ENCODE assay signal across 1 cellular context in the genomic region with DNA sequence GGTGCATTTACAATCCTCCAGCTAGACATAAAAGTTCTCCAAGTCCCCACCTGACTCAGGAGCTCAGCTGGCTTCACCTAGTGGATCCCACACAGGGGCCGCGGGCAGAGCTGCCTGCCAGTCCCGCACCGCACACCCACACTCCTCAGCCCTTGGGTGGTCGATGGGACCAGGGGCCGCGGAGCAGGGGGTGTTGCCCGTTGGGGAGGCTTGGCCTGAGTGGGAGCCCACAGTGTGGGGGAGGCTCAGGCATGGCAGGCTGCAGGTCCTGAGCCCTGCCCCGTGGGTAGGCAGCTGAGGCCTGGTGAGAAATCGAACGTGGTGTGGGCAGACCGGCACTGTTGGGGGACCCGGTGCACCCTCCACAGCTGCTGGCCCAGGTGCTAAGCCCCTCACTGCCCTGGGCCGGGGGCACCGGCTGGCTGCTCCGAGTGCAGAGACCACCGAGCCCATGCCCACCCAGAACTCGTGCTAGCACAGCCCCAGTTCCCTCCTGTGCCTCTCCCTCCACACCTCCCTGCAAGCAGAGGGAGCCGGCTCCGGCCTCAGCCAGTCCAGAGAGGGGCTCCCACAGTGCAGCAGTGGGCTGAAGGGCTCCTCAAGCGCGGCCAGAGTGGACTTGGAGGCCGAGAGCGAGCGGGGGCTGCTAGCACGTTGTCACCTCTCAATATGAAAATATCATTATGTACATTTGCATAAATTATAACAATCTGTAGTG.
TF ChIP-seq lines count a peak whose summit lies in the region.

No MANE protein-coding gene starts in this region.

TF ChIP-seq in HepG2, 621 proteins besides CTCF, POLR2A, EP300 and RAD21 (continued from another document):
- TF ChIP-seq ZNF850 (CRISPR knock-in tag; conservative IDR thresholded peaks at IDR 0.05) (0 out of 2 replicates have a peak, but pooled peaks have one; percentile 42), KAT7 (CRISPR knock-in tag; IDR thresholded peaks at IDR 0.05; ENCODE audit: borderline replicate concordance) (no peak), POLR2AphosphoS5 (IDR thresholded peaks at IDR 0.05; ENCODE audit: low read depth, low read length) (no peak), ZNF672 (CRISPR knock-in tag; IDR thresholded peaks at IDR 0.05) (no peak)
